14 cellular contexts compared by ENCODE assay signal in the genomic region with DNA sequence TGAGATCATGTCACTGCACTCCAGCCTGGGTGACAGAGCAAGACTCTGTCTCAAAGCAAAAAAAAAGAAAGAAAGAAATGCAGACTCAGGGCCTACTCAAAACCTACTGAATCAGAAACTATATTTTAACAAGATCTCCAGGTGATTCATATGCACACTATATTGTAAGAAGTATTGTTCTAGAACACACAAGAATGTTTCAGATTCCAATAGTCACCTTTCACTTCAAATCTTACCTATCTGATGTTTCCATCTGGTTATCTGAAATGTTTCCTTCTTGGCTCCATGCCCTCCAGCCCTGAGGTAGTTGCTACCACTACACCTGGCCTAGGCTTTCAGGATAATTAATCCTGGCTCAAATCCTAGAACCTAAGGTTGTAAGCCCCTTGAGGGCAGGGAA. TPM values are rescaled to one million over a fixed set of nuclear protein-coding genes. Genes with fewer than 3 reads are reported as not detected.
DNase-seq lines count a peak whose midpoint lies in the region; TF ChIP-seq lines count a peak whose summit lies in the region.
"Had no signal": no experiment of that assay in that cellular context is flagged by ENCODE, and none has a peak within 500 bp of the region (broad histone marks: within the 10 kb centered on the region; RNA-seq: fewer than 3 reads in every experiment).

No MANE protein-coding gene starts in this region.

- in situ Hi-C loops in mammary epithelial cell (cut with MboI; ENCODE audit: low sequenced_read_pairs in 2 of 2), result no loop called here

- no peak for TF ChIP-seq POLR2A in breast epithelium (IDR thresholded peaks at IDR 0.05)

- H3K36me3 ChIP-seq in mammary epithelial cell (ENCODE audit: insufficient read depth, low read length) (no peaks in the 10 kb centered on the region), breast epithelium (no peaks in the 10 kb centered on the region)
- H3K36me3 ChIP-seq: HAP-1 had no signal

- H3K27ac ChIP-seq in mammary epithelial cell (ENCODE audit: insufficient read depth, low read depth, low read length), result no peak overlapping the region
- no peak overlapping the region for H3K27ac ChIP-seq in breast epithelium
- H3K27ac ChIP-seq in epithelial cell of prostate, result peak overlapping the region; percentile 29
- H3K27ac ChIP-seq: HL-60 had no signal

- H3K27me3 ChIP-seq in mammary epithelial cell (ENCODE audit: insufficient read depth, low read length) (no peaks in the 10 kb centered on the region), breast epithelium (no peaks in the 10 kb centered on the region)
- H3K27me3 ChIP-seq: BLaER1 treated with 17β-estradiol and CSF1 and Interleukin-3, amounts not matched to agents 10 nM and 100 nM had no signal

- no peaks in the 10 kb centered on the region for H4K20me1 ChIP-seq in mammary epithelial cell (ENCODE audit: insufficient read depth, low read length)
- H4K20me1 ChIP-seq: BLaER1 treated with 17β-estradiol and CSF1 and Interleukin-3, amounts not matched to agents 10 nM and 100 nM had no signal

- H3K4me2 ChIP-seq in mammary epithelial cell (ENCODE audit: insufficient read depth, low read depth, low read length), result no peak overlapping the region

- no peak overlapping the region for H2AFZ ChIP-seq in mammary epithelial cell (ENCODE audit: low read depth, low read length)

- DNase-seq in mammary epithelial cell (peak; percentile 77), breast epithelium (ENCODE audit: low spot score in 2 of 2) (no peak), epithelial cell of prostate (ENCODE audit: low read depth, low spot score) (no peak), renal cortical epithelial cell (ENCODE audit: low read depth) (peak; percentile 36), COLO668 (lab: John Stamatoyannopoulos, UW; ENCODE audit: unreplicated experiment) (no peak), NCI-H1417 (lab: John Stamatoyannopoulos, UW) (no peak), DMS79 treated with DMSO at 0.1 percent for 48 hours (lab: John Stamatoyannopoulos, UW) (no peak)
- DNase-seq: ACHN; CD4-positive, CD25-positive, alpha-beta regulatory T cell; DMS79; EL had no signal

- dilution Hi-C loops in mammary epithelial cell (cut with HindIII; ENCODE audit: low sequenced_read_pairs), result no loop called here

- no peaks in the 10 kb centered on the region for H3K79me2 ChIP-seq in mammary epithelial cell (ENCODE audit: insufficient read depth, low read length)

- no TSS peak for BruUV-seq in mammary epithelial cell (replicated peaks; lab: Mats Ljungman, UMichigan)

- intact Hi-C loops in mammary epithelial cell (cut with micrococcal nuclease), result no loop called here
- intact Hi-C loops in breast epithelium (cut with DNase I; ENCODE audit: low total_unique reads), result no loop called here

- H3K9me3 ChIP-seq in mammary epithelial cell (replicated peaks; ENCODE audit: insufficient read depth, low read length) (peaks cover 6% of the 10 kb centered on the region), breast epithelium (peaks cover 0 to 6% of the 10 kb centered on the region in 2 donors)

- H3K9ac ChIP-seq in mammary epithelial cell (ENCODE audit: insufficient read depth, low read length), result no peak overlapping the region
- H3K9ac ChIP-seq: BLaER1 treated with 17β-estradiol and CSF1 and Interleukin-3, amounts not matched to agents 10 nM and 100 nM had no signal

- TF ChIP-seq CTCF in mammary epithelial cell (conservative IDR thresholded peaks at IDR 0.05 in 1 of 2, IDR thresholded peaks at IDR 0.05 in 1 of 2; ENCODE audit: extremely low read depth in 1 of 2, insufficient read depth in 1 of 2, low read depth in 1 of 2, low read length in 2 of 2) (no peak), breast epithelium (IDR thresholded peaks at IDR 0.05) (no peak)

- H3K4me3 ChIP-seq in mammary epithelial cell (replicated peaks in 1 of 3; ENCODE audit: insufficient read depth in 1 of 3, low read depth in 2 of 3, low read length in 3 of 3) (no peak overlapping the region), breast epithelium (no peak overlapping the region)
- H3K4me3 ChIP-seq: BLaER1 treated with 17β-estradiol and CSF1 and Interleukin-3, amounts not matched to agents 10 nM and 100 nM; HAP-1 had no signal

- CTCF ChIA-PET in mammary epithelial cell (lab: Charles Lee; ENCODE audit: low non-redundant PET), result no interaction called here

- no peaks in the 10 kb centered on the region for H3K4me1 ChIP-seq in mammary epithelial cell (ENCODE audit: insufficient read depth, low read length)
- no peaks in the 10 kb centered on the region for H3K4me1 ChIP-seq in breast epithelium

RNA-seq across cellular contexts. Expression of a gene that starts 36.8 kb away (rescaled TPM):
- total RNA-seq in mammary epithelial cell (10 to 100 TPM; 42.0 to 64.9 TPM), breast epithelium (100 to 1,000 TPM in 1 of 3 donors, 10 to 100 TPM in 2; 75.7 to 102 (median 79.8) TPM), renal cortical epithelial cell (84.2 and 101 TPM in 2 replicates)
- 32.7 TPM for polyA plus RNA-seq in mammary epithelial cell
- polyA minus RNA-seq in mammary epithelial cell, result 24.5 TPM

Comparison
In these comparisons a context has a peak if more than half of its experiments do, and no peak if none do; other contexts are left out.
1. DNase-seq: peak in mammary epithelial cell (single experiment) and renal cortical epithelial cell (single experiment); none in breast epithelium (0 of 2), epithelial cell of prostate (single experiment), COLO668 (single experiment), NCI-H1417 (0 of 3) and DMS79 treated with DMSO at 0.1 percent for 48 hours (single experiment).